ENCODE assay signal across 10 cellular contexts in the genomic region with DNA sequence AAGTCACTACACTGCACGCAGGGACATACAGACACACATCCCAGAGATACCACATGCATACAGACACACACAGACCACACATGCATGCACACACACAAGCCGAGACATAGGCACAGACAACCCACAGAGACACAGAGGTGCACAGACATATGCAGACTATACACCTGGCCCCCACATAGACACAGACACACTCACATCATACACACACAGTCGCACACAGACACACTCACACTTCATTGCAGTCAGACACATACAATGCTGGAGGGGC. TPM values are rescaled to one million over a fixed set of nuclear protein-coding genes. Genes with fewer than 3 reads are reported as not detected.
A peak's percentile ranks its signal among the peaks of the same experiment; 100 is the strongest.
DNase-seq lines count a peak whose midpoint lies in the region; ATAC-seq and TF ChIP-seq lines count a peak whose summit lies in the region.
"Had no signal": no experiment of that assay in that cellular context is flagged by ENCODE, and none has a peak within 500 bp of the region (broad histone marks: within the 10 kb centered on the region; RNA-seq: fewer than 3 reads in every experiment).

No MANE protein-coding gene starts in this region.

- peak overlapping the region; percentile 3 for H3K27ac Mint-ChIP-seq in activated CD8-positive, alpha-beta memory T cell treated with anti-CD3 and anti-CD28 coated beads, Interleukin-2, amount 10 ng/mL, durations not matched to agents 7 days and 5 days

- no peak for ATAC-seq in activated CD8-positive, alpha-beta memory T cell treated with anti-CD3 and anti-CD28 coated beads, Interleukin-2, amount 10 ng/mL, durations not matched to agents 7 days and 5 days
- ATAC-seq in lung (ENCODE audit: insufficient read depth, low FRiP score) = no peak
- ATAC-seq in HG03520 (IDR thresholded peaks at IDR 0.05; ENCODE audit: unreplicated experiment) = no peak
- no peak for ATAC-seq in GM19463 (IDR thresholded peaks at IDR 0.05; ENCODE audit: unreplicated experiment)

- H3K27me3 Mint-ChIP-seq in activated CD8-positive, alpha-beta memory T cell treated with anti-CD3 and anti-CD28 coated beads, Interleukin-2, amount 10 ng/mL, durations not matched to agents 7 days and 5 days = peaks cover 49% of the 10 kb centered on the region

- DNase-seq in activated CD8-positive, alpha-beta memory T cell treated with anti-CD3 and anti-CD28 coated beads, Interleukin-2, amount 10 ng/mL, durations not matched to agents 7 days and 5 days = no peak
- DNase-seq in activated CD8-positive, alpha-beta memory T cell treated with anti-CD3 and anti-CD28 coated beads for 24 hours = no peak
- DNase-seq in adipocyte (ENCODE audit: low read depth) = no peak
- DNase-seq in lung (ENCODE audit: low spot score) = no peak
- no peak for DNase-seq in tibial artery
- no peak for DNase-seq in dedifferentiated amniotic fluid mesenchymal stem cell (ENCODE audit: extremely low spot score)
- DNase-seq: central memory CD4-positive, alpha-beta T cell; NCI-H345 had no signal

- peaks cover 39% of the 10 kb centered on the region for H3K4me1 Mint-ChIP-seq in activated CD8-positive, alpha-beta memory T cell treated with anti-CD3 and anti-CD28 coated beads, Interleukin-2, amount 10 ng/mL, durations not matched to agents 7 days and 5 days

- H3K4me1 ChIP-seq in adipocyte (ENCODE audit: control insufficient read depth, insufficient read depth, low read length) = peaks cover 35% of the 10 kb centered on the region
- H3K4me1 ChIP-seq in lung (ENCODE audit: control insufficient read depth in 2 of 2, insufficient read depth in 2 of 2, low read length in 2 of 2) = peaks cover 0 to 9% of the 10 kb centered on the region in 2 donors
- H3K4me1 ChIP-seq in tibial artery = peaks cover 0 to 33% (median 28%) of the 10 kb centered on the region in 4 donors

- intact Hi-C loops in tibial artery (cut with DNase I; ENCODE audit: low total_unique reads) = loop anchor here (2.0 to 5.0 kb wide), 2 partner anchors 127 to 134 kb away; no protein-coding TSS in a partner anchor

- peak overlapping the region; percentile 60 for H3K4me3 Mint-ChIP-seq in activated CD8-positive, alpha-beta memory T cell treated with anti-CD3 and anti-CD28 coated beads, Interleukin-2, amount 10 ng/mL, durations not matched to agents 7 days and 5 days

- WGBS in lung, 2 donors = 58 to 67% methylated on average over 3 of the region's 3 CpGs

- H3K4me3 ChIP-seq in adipocyte (ENCODE audit: low read length) (peak overlapping the region; percentile 75), lung (peak overlapping the region; percentile 38), tibial artery (peak overlapping the region; percentile 89 to 98)

- no peaks in the 10 kb centered on the region for H3K9me3 Mint-ChIP-seq in activated CD8-positive, alpha-beta memory T cell treated with anti-CD3 and anti-CD28 coated beads, Interleukin-2, amount 10 ng/mL, durations not matched to agents 7 days and 5 days (ENCODE audit: low read depth)

- CTCF ChIA-PET in activated CD8-positive, alpha-beta memory T cell treated with anti-CD3 and anti-CD28 coated beads, Interleukin-2, amount 10 ng/mL, durations not matched to agents 7 days and 5 days (lab: Charles Lee) = interaction anchor here (0.9 to 4.9 kb wide), 3 partner anchors 9 to 248 kb away, joined by 3 to 39 read pairs (median 4); no protein-coding TSS in a partner anchor

- H3K27me3 ChIP-seq in adipocyte (replicated peaks; ENCODE audit: control insufficient read depth, insufficient read depth, low read length) (no peaks in the 10 kb centered on the region), lung (ENCODE audit: control insufficient read depth, insufficient read depth) (no peaks in the 10 kb centered on the region), tibial artery (no peaks in the 10 kb centered on the region)

- H3K9ac ChIP-seq in adipocyte (ENCODE audit: low read length) = peak overlapping the region; percentile 79

- peak overlapping the region in 1 of 2 donors; percentile 71 for H3K27ac ChIP-seq in lung (ENCODE audit: low read depth in 1 of 2, low read length in 1 of 2)
- peak overlapping the region; percentile 90 to 93 for H3K27ac ChIP-seq in tibial artery

- TF ChIP-seq CTCF in lung (IDR thresholded peaks at IDR 0.05; ENCODE audit: control extremely low read depth, extremely low read depth) = no peak
- no peak for TF ChIP-seq CTCF in tibial artery (IDR thresholded peaks at IDR 0.05)

- H3K9me3 ChIP-seq in adipocyte (ENCODE audit: control insufficient read depth, low read length) (peaks cover 14% of the 10 kb centered on the region), lung (ENCODE audit: control insufficient read depth in 2 of 2, insufficient read depth in 1 of 2, low read length in 1 of 2) (peaks cover 0 to 4% of the 10 kb centered on the region in 2 donors), tibial artery (peaks cover 0 to 7% (median 0%) of the 10 kb centered on the region in 3 donors)

- H3K36me3 ChIP-seq in adipocyte (ENCODE audit: control insufficient read depth, insufficient read depth, low read length, severe bottlenecking) (no peaks in the 10 kb centered on the region), lung (ENCODE audit: control insufficient read depth in 2 of 2, insufficient read depth in 2 of 2, low read length in 2 of 2) (peaks cover 0 to 2% of the 10 kb centered on the region in 2 donors), tibial artery (no peaks in the 10 kb centered on the region)

- peaks cover 3% of the 10 kb centered on the region for H3K36me3 Mint-ChIP-seq in activated CD8-positive, alpha-beta memory T cell treated with anti-CD3 and anti-CD28 coated beads, Interleukin-2, amount 10 ng/mL, durations not matched to agents 7 days and 5 days

RNA-seq across cellular contexts. Expression of gene MGLL, which starts 1.2 kb away (rescaled TPM):
- 1 to 10 TPM; 3.4 to 5.0 TPM for total RNA-seq in activated CD8-positive, alpha-beta memory T cell treated with anti-CD3 and anti-CD28 coated beads, Interleukin-2, amount 10 ng/mL, durations not matched to agents 7 days and 5 days
- total RNA-seq in lung = 100 to 1,000 TPM in 1 of 2 donors, 10 to 100 TPM in 1; 67.0 to 182 TPM
- 10 to 100 TPM; 68.3 to 88.1 TPM for polyA plus RNA-seq in lung

Comparison
In these comparisons a context has a peak if more than half of its experiments do, and no peak if none do; other contexts are left out.
1. H3K4me3 ChIP-seq: peak in every context shown above with its lines; median percentile 94 in tibial artery; 75 in adipocyte; 38 in lung.
2. RNA of gene MGLL, which starts 1.2 kb away (total RNA-seq): 67.0 to 182 TPM in lung; 3.4 to 5.0 TPM in activated CD8-positive, alpha-beta memory T cell treated with anti-CD3 and anti-CD28 coated beads, Interleukin-2, amount 10 ng/mL, durations not matched to agents 7 days and 5 days; every median in the first group is over 10 times any median in the second.